In genomic region chr3:127672429-127673190, GRCh38 we compare ENCODE assay signal across 1 cellular context.
TF ChIP-seq lines count a peak whose summit lies in the region.

ABTB1 (plus strand) TSS chr3:127672952; CDS start chr3:127673026, 74 bp downstream.

TF ChIP-seq in HEK293, 187 proteins besides CTCF, POLR2A, EP300 and RAD21 (continued from another document and continues in another):
- no peak for TF ChIP-seq ZNF518A (tag by site-specific recombination; conservative IDR thresholded peaks at IDR 0.05; ENCODE audit: low read depth)
- TF ChIP-seq REPIN1 (tag by site-specific recombination; IDR thresholded peaks at IDR 0.05; ENCODE audit: low read depth) = no peak
- TF ChIP-seq ZSCAN5A (tag by site-specific recombination; IDR thresholded peaks at IDR 0.05) = no peak
- no peak for TF ChIP-seq GLI4 (tag by site-specific recombination; IDR thresholded peaks at IDR 0.05)
- peak; percentile 34; the same call in 1 of the 2 replicates for TF ChIP-seq ZNF335 (tag by site-specific recombination; conservative IDR thresholded peaks at IDR 0.05)
- TF ChIP-seq HOXA7 (CRISPR knock-in tag; IDR thresholded peaks at IDR 0.05; ENCODE audit: borderline replicate concordance) = no peak
- TF ChIP-seq ZNF776 (tag by site-specific recombination; IDR thresholded peaks at IDR 0.05; ENCODE audit: borderline replicate concordance) = no peak
- TF ChIP-seq ZNF660 (tag by site-specific recombination; IDR thresholded peaks at IDR 0.05) = 0 out of 2 replicates have a peak, but pooled peaks have one; percentile 42
- TF ChIP-seq HOXC10 (CRISPR knock-in tag; IDR thresholded peaks at IDR 0.05) = no peak
- no peak for TF ChIP-seq BCL11B (tag by site-specific recombination; IDR thresholded peaks at IDR 0.05; ENCODE audit: low read depth)
- 0 out of 2 replicates have a peak, but pooled peaks have one; percentile 37 for TF ChIP-seq IKZF3 (tag by site-specific recombination; IDR thresholded peaks at IDR 0.05)
- no peak for TF ChIP-seq SALL2 (tag by site-specific recombination; IDR thresholded peaks at IDR 0.05; ENCODE audit: borderline replicate concordance)
- TF ChIP-seq ZSCAN4 (tag by site-specific recombination; IDR thresholded peaks at IDR 0.05) = no peak
- TF ChIP-seq SETDB1 (IDR thresholded peaks at IDR 0.05; ENCODE audit: insufficient read length, low read length) = no peak
- peak; percentile 60 for TF ChIP-seq ZBTB8A (tag by site-specific recombination; IDR thresholded peaks at IDR 0.05)
- TF ChIP-seq ZNF777 (tag by site-specific recombination; IDR thresholded peaks at IDR 0.05; ENCODE audit: borderline replicate concordance) = no peak
- TF ChIP-seq ZNF18 (tag by site-specific recombination; IDR thresholded peaks at IDR 0.05) = no peak
- TF ChIP-seq ZNF658 (tag by site-specific recombination; IDR thresholded peaks at IDR 0.05) = no peak
- TF ChIP-seq ZNF391 (tag by site-specific recombination; IDR thresholded peaks at IDR 0.05; ENCODE audit: borderline replicate concordance, low read depth) = no peak
- TF ChIP-seq ZNF404 (tag by site-specific recombination; IDR thresholded peaks at IDR 0.05) = no peak
- TF ChIP-seq ZNF423 (tag by site-specific recombination; IDR thresholded peaks at IDR 0.05) = no peak
- no peak for TF ChIP-seq ZNF114 (tag by site-specific recombination; IDR thresholded peaks at IDR 0.05)
- 0 out of 2 replicates have a peak, but pooled peaks have one; percentile 12 for TF ChIP-seq KLF9 (tag by site-specific recombination; IDR thresholded peaks at IDR 0.05; ENCODE audit: low read depth)
- TF ChIP-seq ZBTB7A (tag by site-specific recombination; IDR thresholded peaks at IDR 0.05; ENCODE audit: low read depth) = no peak
- no peak for TF ChIP-seq KLF10 (tag by site-specific recombination; IDR thresholded peaks at IDR 0.05)
- TF ChIP-seq ZNF23 (tag by site-specific recombination; IDR thresholded peaks at IDR 0.05; ENCODE audit: borderline replicate concordance) = no peak
- TF ChIP-seq ZBTB26 (tag by site-specific recombination; optimal IDR thresholded peaks at IDR 0.05) = peak; percentile 29
- TF ChIP-seq ZNF629 (tag by site-specific recombination; IDR thresholded peaks at IDR 0.05) = no peak
- no peak for TF ChIP-seq SCRT1 (tag by site-specific recombination; IDR thresholded peaks at IDR 0.05; ENCODE audit: borderline replicate concordance)
- no peak for TF ChIP-seq ZNF433 (tag by site-specific recombination; IDR thresholded peaks at IDR 0.05; ENCODE audit: low read depth)
- TF ChIP-seq ZNF585B (tag by site-specific recombination; IDR thresholded peaks at IDR 0.05) = no peak
- no peak for TF ChIP-seq ZNF26 (tag by site-specific recombination; IDR thresholded peaks at IDR 0.05)
- no peak for TF ChIP-seq ZNF677 (tag by site-specific recombination; IDR thresholded peaks at IDR 0.05)
- TF ChIP-seq ZNF10 (tag by site-specific recombination; IDR thresholded peaks at IDR 0.05) = no peak
- TF ChIP-seq ZNF394 (tag by site-specific recombination; IDR thresholded peaks at IDR 0.05; ENCODE audit: borderline replicate concordance) = no peak
- TF ChIP-seq SP2 (tag by site-specific recombination; IDR thresholded peaks at IDR 0.05) = peak; percentile 52
- no peak for TF ChIP-seq ZNF549 (tag by site-specific recombination; IDR thresholded peaks at IDR 0.05)
- no peak for TF ChIP-seq PRDM1 (tag by site-specific recombination; IDR thresholded peaks at IDR 0.05)
- no peak for TF ChIP-seq ZNF560 (tag by site-specific recombination; IDR thresholded peaks at IDR 0.05; ENCODE audit: borderline replicate concordance)
- peak; percentile 16; the same call in 1 of the 2 replicates for TF ChIP-seq ZBTB20 (tag by site-specific recombination; IDR thresholded peaks at IDR 0.05)
- TF ChIP-seq RBAK (tag by site-specific recombination; IDR thresholded peaks at IDR 0.05) = no peak
- TF ChIP-seq ZNF837 (tag by site-specific recombination; IDR thresholded peaks at IDR 0.05) = no peak
- TF ChIP-seq ZNF16 (tag by site-specific recombination; IDR thresholded peaks at IDR 0.05; ENCODE audit: low read depth) = no peak
- TF ChIP-seq ATF2 (tag by site-specific recombination; IDR thresholded peaks at IDR 0.05; ENCODE audit: low read depth) = no peak
- TF ChIP-seq HOXD13 (CRISPR knock-in tag; IDR thresholded peaks at IDR 0.05; ENCODE audit: borderline replicate concordance) = no peak
- TF ChIP-seq REST (tag by site-specific recombination; IDR thresholded peaks at IDR 0.05) = no peak
- TF ChIP-seq ZBTB48 (tag by site-specific recombination; IDR thresholded peaks at IDR 0.05) = no peak
- no peak for TF ChIP-seq OVOL3 (tag by site-specific recombination; IDR thresholded peaks at IDR 0.05)
- TF ChIP-seq SP3 (tag by site-specific recombination; IDR thresholded peaks at IDR 0.05) = 0 out of 2 replicates have a peak, but pooled peaks have one; percentile 41
- no peak for TF ChIP-seq ZNF221 (tag by site-specific recombination; IDR thresholded peaks at IDR 0.05; ENCODE audit: borderline replicate concordance)
- no peak for TF ChIP-seq ZNF768 (tag by site-specific recombination; IDR thresholded peaks at IDR 0.05)
- TF ChIP-seq ZNF548 (tag by site-specific recombination; IDR thresholded peaks at IDR 0.05) = no peak
- TF ChIP-seq ZNF747 (tag by site-specific recombination; IDR thresholded peaks at IDR 0.05) = no peak
